In the genomic region with DNA sequence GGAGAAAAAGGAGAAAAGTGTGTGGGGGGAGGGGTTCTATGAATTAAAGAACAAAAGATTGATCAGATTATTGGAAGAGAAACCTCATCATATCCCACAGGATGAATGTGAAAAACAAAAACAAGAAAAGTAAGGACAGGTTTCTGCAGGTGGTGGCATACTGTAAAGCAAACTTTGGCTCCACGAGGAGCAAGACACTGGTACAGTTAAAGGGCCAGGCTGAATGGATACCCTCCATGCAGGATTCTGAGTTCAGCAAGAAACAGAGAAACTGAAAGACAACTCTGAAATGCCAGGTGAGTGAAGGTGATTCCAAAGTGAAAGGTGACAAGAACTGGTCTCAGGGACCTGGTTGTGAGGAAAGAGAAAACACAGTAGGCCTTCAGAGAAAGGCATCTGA, we compare ENCODE assay signal across 1 cellular context.
TF ChIP-seq lines count a peak whose summit lies in the region.

No MANE protein-coding gene starts in this region.

TF ChIP-seq in H1, 55 proteins besides CTCF, POLR2A, EP300 and RAD21:
- TF ChIP-seq, protein P1, sequence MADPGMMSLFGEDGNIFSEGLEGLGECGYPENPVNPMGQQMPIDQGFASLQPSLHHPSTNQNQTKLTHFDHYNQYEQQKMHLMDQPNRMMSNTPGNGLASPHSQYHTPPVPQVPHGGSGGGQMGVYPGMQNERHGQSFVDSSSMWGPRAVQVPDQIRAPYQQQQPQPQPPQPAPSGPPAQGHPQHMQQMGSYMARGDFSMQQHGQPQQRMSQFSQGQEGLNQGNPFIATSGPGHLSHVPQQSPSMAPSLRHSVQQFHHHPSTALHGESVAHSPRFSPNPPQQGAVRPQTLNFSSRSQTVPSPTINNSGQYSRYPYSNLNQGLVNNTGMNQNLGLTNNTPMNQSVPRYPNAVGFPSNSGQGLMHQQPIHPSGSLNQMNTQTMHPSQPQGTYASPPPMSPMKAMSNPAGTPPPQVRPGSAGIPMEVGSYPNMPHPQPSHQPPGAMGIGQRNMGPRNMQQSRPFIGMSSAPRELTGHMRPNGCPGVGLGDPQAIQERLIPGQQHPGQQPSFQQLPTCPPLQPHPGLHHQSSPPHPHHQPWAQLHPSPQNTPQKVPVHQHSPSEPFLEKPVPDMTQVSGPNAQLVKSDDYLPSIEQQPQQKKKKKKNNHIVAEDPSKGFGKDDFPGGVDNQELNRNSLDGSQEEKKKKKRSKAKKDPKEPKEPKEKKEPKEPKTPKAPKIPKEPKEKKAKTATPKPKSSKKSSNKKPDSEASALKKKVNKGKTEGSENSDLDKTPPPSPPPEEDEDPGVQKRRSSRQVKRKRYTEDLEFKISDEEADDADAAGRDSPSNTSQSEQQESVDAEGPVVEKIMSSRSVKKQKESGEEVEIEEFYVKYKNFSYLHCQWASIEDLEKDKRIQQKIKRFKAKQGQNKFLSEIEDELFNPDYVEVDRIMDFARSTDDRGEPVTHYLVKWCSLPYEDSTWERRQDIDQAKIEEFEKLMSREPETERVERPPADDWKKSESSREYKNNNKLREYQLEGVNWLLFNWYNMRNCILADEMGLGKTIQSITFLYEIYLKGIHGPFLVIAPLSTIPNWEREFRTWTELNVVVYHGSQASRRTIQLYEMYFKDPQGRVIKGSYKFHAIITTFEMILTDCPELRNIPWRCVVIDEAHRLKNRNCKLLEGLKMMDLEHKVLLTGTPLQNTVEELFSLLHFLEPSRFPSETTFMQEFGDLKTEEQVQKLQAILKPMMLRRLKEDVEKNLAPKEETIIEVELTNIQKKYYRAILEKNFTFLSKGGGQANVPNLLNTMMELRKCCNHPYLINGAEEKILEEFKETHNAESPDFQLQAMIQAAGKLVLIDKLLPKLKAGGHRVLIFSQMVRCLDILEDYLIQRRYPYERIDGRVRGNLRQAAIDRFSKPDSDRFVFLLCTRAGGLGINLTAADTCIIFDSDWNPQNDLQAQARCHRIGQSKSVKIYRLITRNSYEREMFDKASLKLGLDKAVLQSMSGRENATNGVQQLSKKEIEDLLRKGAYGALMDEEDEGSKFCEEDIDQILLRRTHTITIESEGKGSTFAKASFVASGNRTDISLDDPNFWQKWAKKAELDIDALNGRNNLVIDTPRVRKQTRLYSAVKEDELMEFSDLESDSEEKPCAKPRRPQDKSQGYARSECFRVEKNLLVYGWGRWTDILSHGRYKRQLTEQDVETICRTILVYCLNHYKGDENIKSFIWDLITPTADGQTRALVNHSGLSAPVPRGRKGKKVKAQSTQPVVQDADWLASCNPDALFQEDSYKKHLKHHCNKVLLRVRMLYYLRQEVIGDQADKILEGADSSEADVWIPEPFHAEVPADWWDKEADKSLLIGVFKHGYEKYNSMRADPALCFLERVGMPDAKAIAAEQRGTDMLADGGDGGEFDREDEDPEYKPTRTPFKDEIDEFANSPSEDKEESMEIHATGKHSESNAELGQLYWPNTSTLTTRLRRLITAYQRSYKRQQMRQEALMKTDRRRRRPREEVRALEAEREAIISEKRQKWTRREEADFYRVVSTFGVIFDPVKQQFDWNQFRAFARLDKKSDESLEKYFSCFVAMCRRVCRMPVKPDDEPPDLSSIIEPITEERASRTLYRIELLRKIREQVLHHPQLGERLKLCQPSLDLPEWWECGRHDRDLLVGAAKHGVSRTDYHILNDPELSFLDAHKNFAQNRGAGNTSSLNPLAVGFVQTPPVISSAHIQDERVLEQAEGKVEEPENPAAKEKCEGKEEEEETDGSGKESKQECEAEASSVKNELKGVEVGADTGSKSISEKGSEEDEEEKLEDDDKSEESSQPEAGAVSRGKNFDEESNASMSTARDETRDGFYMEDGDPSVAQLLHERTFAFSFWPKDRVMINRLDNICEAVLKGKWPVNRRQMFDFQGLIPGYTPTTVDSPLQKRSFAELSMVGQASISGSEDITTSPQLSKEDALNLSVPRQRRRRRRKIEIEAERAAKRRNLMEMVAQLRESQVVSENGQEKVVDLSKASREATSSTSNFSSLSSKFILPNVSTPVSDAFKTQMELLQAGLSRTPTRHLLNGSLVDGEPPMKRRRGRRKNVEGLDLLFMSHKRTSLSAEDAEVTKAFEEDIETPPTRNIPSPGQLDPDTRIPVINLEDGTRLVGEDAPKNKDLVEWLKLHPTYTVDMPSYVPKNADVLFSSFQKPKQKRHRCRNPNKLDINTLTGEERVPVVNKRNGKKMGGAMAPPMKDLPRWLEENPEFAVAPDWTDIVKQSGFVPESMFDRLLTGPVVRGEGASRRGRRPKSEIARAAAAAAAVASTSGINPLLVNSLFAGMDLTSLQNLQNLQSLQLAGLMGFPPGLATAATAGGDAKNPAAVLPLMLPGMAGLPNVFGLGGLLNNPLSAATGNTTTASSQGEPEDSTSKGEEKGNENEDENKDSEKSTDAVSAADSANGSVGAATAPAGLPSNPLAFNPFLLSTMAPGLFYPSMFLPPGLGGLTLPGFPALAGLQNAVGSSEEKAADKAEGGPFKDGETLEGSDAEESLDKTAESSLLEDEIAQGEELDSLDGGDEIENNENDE (IDR thresholded peaks at IDR 0.05; ENCODE audit: insufficient replicate concordance, low read length), result no peak
- TF ChIP-seq SIRT6 (IDR thresholded peaks at IDR 0.05; ENCODE audit: low read length) (no peak), KDM5A (IDR thresholded peaks at IDR 0.05; ENCODE audit: low read length) (no peak), SAP30 (IDR thresholded peaks at IDR 0.05; ENCODE audit: insufficient read depth, insufficient replicate concordance, low read length) (no peak), CHD1 (IDR thresholded peaks at IDR 0.05; ENCODE audit: low read depth, low read length) (no peak), FOSL1 (IDR thresholded peaks at IDR 0.05; ENCODE audit: insufficient read depth, low read depth, low read length) (no peak), KDM1A (IDR thresholded peaks at IDR 0.05; ENCODE audit: borderline replicate concordance, low read length) (no peak)
